Comparison of ENCODE assay signal across 16 cellular contexts in genomic region chr4:48403358-48403757, GRCh38.
DNase-seq lines count a peak whose midpoint lies in the region; ATAC-seq lines count a peak whose summit lies in the region.
"Had no signal": no experiment of that assay in that cellular context is flagged by ENCODE, and none has a peak within 500 bp of the region (broad histone marks: within the 10 kb centered on the region; RNA-seq: fewer than 3 reads in every experiment).

No MANE protein-coding gene starts in this region.

- intact Hi-C loops in aorta (cut with DNase I): no loop called here

- no peaks in the 10 kb centered on the region for H3K36me3 ChIP-seq in aorta (ENCODE audit: control insufficient read depth in 1 of 2, insufficient read depth in 2 of 2, low read length in 1 of 2)
- H3K36me3 ChIP-seq: BE2C had no signal

- no peak overlapping the region for H3K27ac ChIP-seq in aorta (ENCODE audit: low read depth in 1 of 2, low read length in 2 of 2)
- H3K27ac ChIP-seq: A549, HL-60 had no signal

- no peaks in the 10 kb centered on the region for H3K4me1 ChIP-seq in aorta (ENCODE audit: control insufficient read depth in 1 of 2, insufficient read depth in 2 of 2, low read length in 2 of 2)
- H3K4me1 ChIP-seq: A549, BE2C had no signal

- no peak overlapping the region for H3K4me3 ChIP-seq in aorta (ENCODE audit: low read length in 2 of 2)
- H3K4me3 ChIP-seq: A549 had no signal

- ATAC-seq in aorta (ENCODE audit: low FRiP score) (peak; percentile 36), left lobe of liver (no peak), HG03039 (IDR thresholded peaks at IDR 0.05; ENCODE audit: unreplicated experiment) (no peak)
- ATAC-seq: A549 had no signal

- H3K9me3 ChIP-seq in aorta (ENCODE audit: control insufficient read depth, low read length): no peaks in the 10 kb centered on the region
- H3K9me3 ChIP-seq: A549, BE2C had no signal

- H3K27me3 ChIP-seq in aorta (ENCODE audit: control insufficient read depth in 1 of 2, insufficient read depth in 2 of 2, low read length in 1 of 2): no peaks in the 10 kb centered on the region
- H3K27me3 ChIP-seq: BE2C had no signal

- DNase-seq in DMS 273 treated with DMSO at 0.1 percent for 48 hours (lab: John Stamatoyannopoulos, UW): peak; percentile 5
- peak; percentile 26 to 85 for DNase-seq in NCI-H524 (lab: John Stamatoyannopoulos, UW)
- peak; percentile 87 for DNase-seq in myocyte (ENCODE audit: low read depth)
- no peak for DNase-seq in aorta
- DNase-seq in activated CD4-positive, alpha-beta T cell treated with anti-CD3 and anti-CD28 coated beads for 1 hour: no peak
- DNase-seq in left lobe of liver (ENCODE audit: low spot score): no peak
- DNase-seq: BE2C; CD4-positive, CD25-positive, alpha-beta regulatory T cell; DMS153; DND-41; GDM1; HCEC 1CT; HFFc6 had no signal

- WGBS in aorta, 2 donors: 98 to 99% methylated on average over 5 of the region's 5 CpGs

Comparison
In these comparisons a context has a peak if more than half of its experiments do, and no peak if none do; other contexts are left out.
1. DNase-seq: peak in DMS 273 treated with DMSO at 0.1 percent for 48 hours (single experiment), NCI-H524 (2 of 2) and myocyte (single experiment); none in aorta (0 of 2), activated CD4-positive, alpha-beta T cell treated with anti-CD3 and anti-CD28 coated beads for 1 hour (single experiment) and left lobe of liver (single experiment).